ENCODE assay signal across 8 cellular contexts in the genomic region with DNA sequence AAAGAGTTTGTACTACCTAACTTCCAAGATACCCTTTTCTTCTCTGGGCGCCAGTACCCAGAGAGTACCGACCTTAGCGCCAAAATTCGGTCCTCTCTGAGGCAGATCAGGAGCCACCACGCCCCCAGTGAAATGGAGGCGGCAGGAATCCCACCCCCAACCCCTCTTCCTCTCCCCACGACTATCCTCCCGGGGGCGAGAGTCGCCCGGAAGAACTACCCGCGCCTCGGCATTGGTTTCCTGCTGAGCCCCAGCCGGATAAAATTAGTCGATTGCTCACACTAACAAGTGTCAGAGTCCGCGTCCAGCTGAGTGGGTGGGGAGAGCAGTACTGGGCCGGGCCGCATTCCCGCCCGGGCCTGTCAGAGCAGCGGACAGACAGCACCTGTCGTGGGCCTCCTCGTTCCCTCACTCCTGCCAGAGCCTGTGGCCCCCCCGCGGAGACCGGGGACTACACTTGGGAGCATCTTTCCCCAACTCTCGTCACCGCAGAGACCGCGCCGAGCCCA.
DNase-seq lines count a peak whose midpoint lies in the region; ATAC-seq and TF ChIP-seq lines count a peak whose summit lies in the region.

No MANE protein-coding gene starts in this region.

- no peaks in the 10 kb centered on the region for H4K20me1 ChIP-seq in smooth muscle cell (ENCODE audit: low read depth)

- H3K9me3 ChIP-seq in smooth muscle cell (replicated peaks; ENCODE audit: low read depth), result no peaks in the 10 kb centered on the region

- peaks cover 3% of the 10 kb centered on the region for H3K4me1 ChIP-seq in smooth muscle cell (ENCODE audit: low read depth)

- no peaks in the 10 kb centered on the region for H3K27me3 ChIP-seq in smooth muscle cell (ENCODE audit: low read depth)

- H3K36me3 Mint-ChIP-seq in T-helper 2 cell treated with Interferon-gamma antibody and Interleukin-4, amounts not matched to agents 5 μg/mL and 100 μg/mL, for 36 hours (ENCODE audit: low read depth), result no peaks in the 10 kb centered on the region

- H3F3A ChIP-seq in smooth muscle cell (ENCODE audit: low read depth), result no peaks in the 10 kb centered on the region

- H2AFZ ChIP-seq in smooth muscle cell (ENCODE audit: low read depth), result peak overlapping the region; percentile 49

- 57% methylated on average over 32 of the region's 33 CpGs for WGBS in smooth muscle cell (ENCODE audit: low lambda C conversion rate)

- H3K4me1 Mint-ChIP-seq in T-helper 2 cell treated with Interferon-gamma antibody and Interleukin-4, amounts not matched to agents 5 μg/mL and 100 μg/mL, for 36 hours (ENCODE audit: low read depth), result peaks cover 12% of the 10 kb centered on the region

- H3K27ac ChIP-seq in smooth muscle cell (ENCODE audit: low read depth), result peak overlapping the region; percentile 78

- H3K4me2 ChIP-seq in smooth muscle cell, result peak overlapping the region; percentile 84

- peak; percentile 25 for ATAC-seq in HG03342 (IDR thresholded peaks at IDR 0.05; ENCODE audit: unreplicated experiment)

- DNase-seq in NOMO-1 (lab: John Stamatoyannopoulos, UW; ENCODE audit: unreplicated experiment in 2 of 2) (peak; percentile 13 to 14), NOMO-1 treated with DMSO at 0.1 percent for 48 hours (lab: John Stamatoyannopoulos, UW; ENCODE audit: unreplicated experiment) (no peak), islet precursor cell (peak; percentile 72), smooth muscle cell (lab: John Stamatoyannopoulos, UW; ENCODE audit: unreplicated experiment) (peak; percentile 23), 8988T (no peak)
- DNase-seq in T-helper 2 cell treated with Interferon-gamma antibody and Interleukin-4, amounts not matched to agents 5 μg/mL and 100 μg/mL, for 36 hours (ENCODE audit: low spot score), result peak; percentile 49
- peak; percentile 17 for DNase-seq in central memory CD4-positive, alpha-beta T cell

- peak overlapping the region; percentile 79 for H3K27ac Mint-ChIP-seq in T-helper 2 cell treated with Interferon-gamma antibody and Interleukin-4, amounts not matched to agents 5 μg/mL and 100 μg/mL, for 36 hours

- TF ChIP-seq CTCF in smooth muscle cell (IDR thresholded peaks at IDR 0.05; ENCODE audit: borderline replicate concordance, insufficient read depth, poor library complexity, severe bottlenecking), result no peak

- no peaks in the 10 kb centered on the region for H3K27me3 Mint-ChIP-seq in T-helper 2 cell treated with Interferon-gamma antibody and Interleukin-4, amounts not matched to agents 5 μg/mL and 100 μg/mL, for 36 hours (ENCODE audit: low read depth)

- no peaks in the 10 kb centered on the region for H3K9me3 Mint-ChIP-seq in T-helper 2 cell treated with Interferon-gamma antibody and Interleukin-4, amounts not matched to agents 5 μg/mL and 100 μg/mL, for 36 hours

- no peak overlapping the region for H3K9ac ChIP-seq in smooth muscle cell (ENCODE audit: low read depth)

- H3K79me2 ChIP-seq in smooth muscle cell (ENCODE audit: low read depth), result no peaks in the 10 kb centered on the region

- H3K36me3 ChIP-seq in smooth muscle cell (ENCODE audit: low read depth), result no peaks in the 10 kb centered on the region

- H3K4me3 Mint-ChIP-seq in T-helper 2 cell treated with Interferon-gamma antibody and Interleukin-4, amounts not matched to agents 5 μg/mL and 100 μg/mL, for 36 hours, result peak overlapping the region; percentile 72

- H3K4me3 ChIP-seq in smooth muscle cell, result peak overlapping the region; percentile 51

Comparison
In these comparisons a context has a peak if more than half of its experiments do, and no peak if none do; other contexts are left out.
1. DNase-seq: peak in NOMO-1 (2 of 2), T-helper 2 cell treated with Interferon-gamma antibody and Interleukin-4, amounts not matched to agents 5 μg/mL and 100 μg/mL, for 36 hours (single experiment), central memory CD4-positive, alpha-beta T cell (single experiment), islet precursor cell (single experiment) and smooth muscle cell (single experiment); none in NOMO-1 treated with DMSO at 0.1 percent for 48 hours (single experiment) and 8988T (single experiment).